ENCODE assay signal across 1 cellular context in the genomic region with DNA sequence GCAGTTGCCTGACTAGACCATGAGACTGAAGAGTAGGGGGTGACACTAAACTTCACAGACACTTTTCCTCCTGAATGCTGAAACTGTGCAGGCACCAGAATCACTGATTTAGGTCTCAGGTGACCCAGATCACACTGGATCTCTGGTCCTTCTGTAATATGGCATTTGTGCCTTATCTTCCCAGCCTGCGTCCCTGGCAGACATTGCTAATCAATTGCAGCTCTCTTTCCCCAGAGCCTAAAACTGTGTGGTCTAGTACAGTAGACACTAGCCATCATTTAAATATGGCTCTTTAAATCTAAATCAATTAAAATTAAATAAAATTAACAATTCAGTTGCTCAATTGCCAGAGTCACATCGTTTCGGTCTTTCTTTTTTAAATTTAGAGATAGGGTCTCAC.
TF ChIP-seq lines count a peak whose summit lies in the region.

No MANE protein-coding gene starts in this region.

TF ChIP-seq in K562, 482 proteins besides CTCF, POLR2A, EP300 and RAD21 (continued from another document):
- TF ChIP-seq, protein P1, sequence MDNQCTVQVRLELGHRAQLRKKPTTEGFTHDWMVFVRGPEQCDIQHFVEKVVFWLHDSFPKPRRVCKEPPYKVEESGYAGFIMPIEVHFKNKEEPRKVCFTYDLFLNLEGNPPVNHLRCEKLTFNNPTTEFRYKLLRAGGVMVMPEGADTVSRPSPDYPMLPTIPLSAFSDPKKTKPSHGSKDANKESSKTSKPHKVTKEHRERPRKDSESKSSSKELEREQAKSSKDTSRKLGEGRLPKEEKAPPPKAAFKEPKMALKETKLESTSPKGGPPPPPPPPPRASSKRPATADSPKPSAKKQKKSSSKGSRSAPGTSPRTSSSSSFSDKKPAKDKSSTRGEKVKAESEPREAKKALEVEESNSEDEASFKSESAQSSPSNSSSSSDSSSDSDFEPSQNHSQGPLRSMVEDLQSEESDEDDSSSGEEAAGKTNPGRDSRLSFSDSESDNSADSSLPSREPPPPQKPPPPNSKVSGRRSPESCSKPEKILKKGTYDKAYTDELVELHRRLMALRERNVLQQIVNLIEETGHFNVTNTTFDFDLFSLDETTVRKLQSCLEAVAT (IDR thresholded peaks at IDR 0.05): peak in 1 of 2 experiments; percentile 75; a peak in 2 of 4 replicates
- TF ChIP-seq ZNF23 (CRISPR knock-in tag; IDR thresholded peaks at IDR 0.05) (peak; percentile 71; the same call in 1 of the 2 replicates), ZBTB17 (CRISPR knock-in tag; IDR thresholded peaks at IDR 0.05) (peak; percentile 92)
- TF ChIP-seq, protein P2, sequence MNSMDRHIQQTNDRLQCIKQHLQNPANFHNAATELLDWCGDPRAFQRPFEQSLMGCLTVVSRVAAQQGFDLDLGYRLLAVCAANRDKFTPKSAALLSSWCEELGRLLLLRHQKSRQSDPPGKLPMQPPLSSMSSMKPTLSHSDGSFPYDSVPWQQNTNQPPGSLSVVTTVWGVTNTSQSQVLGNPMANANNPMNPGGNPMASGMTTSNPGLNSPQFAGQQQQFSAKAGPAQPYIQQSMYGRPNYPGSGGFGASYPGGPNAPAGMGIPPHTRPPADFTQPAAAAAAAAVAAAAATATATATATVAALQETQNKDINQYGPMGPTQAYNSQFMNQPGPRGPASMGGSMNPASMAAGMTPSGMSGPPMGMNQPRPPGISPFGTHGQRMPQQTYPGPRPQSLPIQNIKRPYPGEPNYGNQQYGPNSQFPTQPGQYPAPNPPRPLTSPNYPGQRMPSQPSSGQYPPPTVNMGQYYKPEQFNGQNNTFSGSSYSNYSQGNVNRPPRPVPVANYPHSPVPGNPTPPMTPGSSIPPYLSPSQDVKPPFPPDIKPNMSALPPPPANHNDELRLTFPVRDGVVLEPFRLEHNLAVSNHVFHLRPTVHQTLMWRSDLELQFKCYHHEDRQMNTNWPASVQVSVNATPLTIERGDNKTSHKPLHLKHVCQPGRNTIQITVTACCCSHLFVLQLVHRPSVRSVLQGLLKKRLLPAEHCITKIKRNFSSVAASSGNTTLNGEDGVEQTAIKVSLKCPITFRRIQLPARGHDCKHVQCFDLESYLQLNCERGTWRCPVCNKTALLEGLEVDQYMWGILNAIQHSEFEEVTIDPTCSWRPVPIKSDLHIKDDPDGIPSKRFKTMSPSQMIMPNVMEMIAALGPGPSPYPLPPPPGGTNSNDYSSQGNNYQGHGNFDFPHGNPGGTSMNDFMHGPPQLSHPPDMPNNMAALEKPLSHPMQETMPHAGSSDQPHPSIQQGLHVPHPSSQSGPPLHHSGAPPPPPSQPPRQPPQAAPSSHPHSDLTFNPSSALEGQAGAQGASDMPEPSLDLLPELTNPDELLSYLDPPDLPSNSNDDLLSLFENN (IDR thresholded peaks at IDR 0.05; ENCODE audit: low read depth in 2 of 2, low read length in 2 of 2): 0 out of 4 replicates have a peak, but pooled peaks of 1 of the 2 experiments have one; percentile 39
